9 cellular contexts compared by ENCODE assay signal in the genomic region with DNA sequence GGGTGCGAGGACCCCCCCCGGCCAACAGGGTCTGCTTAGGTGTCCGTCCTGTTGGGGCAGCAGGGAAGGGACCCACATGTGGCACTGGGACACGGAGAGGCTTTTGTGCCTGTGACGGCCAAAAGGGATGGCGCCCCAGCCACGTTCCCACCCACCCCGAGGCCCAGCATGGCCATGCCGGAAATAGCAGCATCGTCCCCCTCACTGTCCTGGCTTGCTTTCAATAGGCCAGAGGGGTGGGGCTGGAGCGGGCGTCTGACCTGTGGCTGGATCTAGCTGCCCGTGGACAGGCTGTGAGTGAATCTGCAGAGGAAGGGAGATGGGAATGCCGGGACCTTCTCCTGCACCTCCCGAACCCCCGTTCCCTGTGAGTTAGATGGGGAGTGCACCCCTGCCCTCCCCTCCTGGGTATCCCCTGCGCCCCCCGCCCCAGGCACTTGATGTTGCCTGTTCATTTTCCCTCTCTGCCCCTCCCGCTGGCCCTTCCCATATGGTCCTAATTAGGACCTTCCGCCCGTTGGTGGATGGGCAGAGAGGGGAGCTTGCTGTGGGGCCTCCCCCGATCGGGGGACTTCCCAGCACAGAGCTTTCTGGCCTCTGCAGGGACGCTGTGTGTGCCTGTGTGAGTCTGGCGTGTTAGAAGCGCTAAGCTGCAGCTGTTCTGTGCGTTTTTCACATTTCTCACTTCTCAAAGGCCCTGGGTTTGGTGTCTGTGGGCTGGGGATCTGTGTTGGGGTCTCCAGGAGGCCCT.
DNase-seq lines count a peak whose midpoint lies in the region; TF ChIP-seq lines count a peak whose summit lies in the region.
"Had no signal": no experiment of that assay in that cellular context is flagged by ENCODE, and none has a peak within 500 bp of the region (broad histone marks: within the 10 kb centered on the region; RNA-seq: fewer than 3 reads in every experiment).

No MANE protein-coding gene starts in this region.

- H4K8ac ChIP-seq in H9 (replicated peaks; ENCODE audit: insufficient read length, low read depth, low read length): no peak overlapping the region

- no peak overlapping the region for H3K4me3 Mint-ChIP-seq in H9

- no TSS peak for BruUV-seq in PC-9 (replicated peaks; lab: Mats Ljungman, UMichigan)

- H3K14ac ChIP-seq in H9 (ENCODE audit: insufficient read depth, low read length): peak overlapping the region; percentile 36; the same call in 1 of the 2 replicates

- TF ChIP-seq EP300 in suprapubic skin (IDR thresholded peaks at IDR 0.05): no peak

- H3K18ac ChIP-seq in H9 (ENCODE audit: insufficient read length, low read depth, low read length): no peak overlapping the region

- H2BK20ac ChIP-seq in H9 (ENCODE audit: low read depth, low read length, poor library complexity, severe bottlenecking): no peak overlapping the region

- no peaks in the 10 kb centered on the region for H3K36me3 Mint-ChIP-seq in H9 (ENCODE audit: insufficient read depth in 1 of 3, low read depth in 3 of 3)

- no peak overlapping the region for H2AK5ac ChIP-seq in H9 (ENCODE audit: insufficient read length, low read length)

- H3K56ac ChIP-seq in H9 (ENCODE audit: insufficient read length, low read depth, low read length): no peak overlapping the region

- no peak overlapping the region for H3K4me3 ChIP-seq in AG10803 (ENCODE audit: low read length)
- no peak overlapping the region for H3K4me3 ChIP-seq in mesodermal cell (ENCODE audit: extremely low read depth, insufficient read depth, low read length, poor library complexity, severe bottlenecking)
- no peak overlapping the region for H3K4me3 ChIP-seq in PC-9
- no peak overlapping the region for H3K4me3 ChIP-seq in suprapubic skin

- H3K9me2 ChIP-seq in PC-9 (ENCODE audit: insufficient read depth): no peaks in the 10 kb centered on the region

- TF ChIP-seq POLR2A in suprapubic skin (IDR thresholded peaks at IDR 0.05): no peak

- POLR2A ChIA-PET in PC-9 (lab: Charles Lee; ENCODE audit: unreplicated experiment): no interaction called here

- no peak overlapping the region for H2BK15ac ChIP-seq in H9 (ENCODE audit: low read depth, low read length)

- no peak overlapping the region for H3K4me2 ChIP-seq in H9 (ENCODE audit: insufficient read depth, insufficient read length, low read length)
- H3K4me2 ChIP-seq in PC-9: no peak overlapping the region

- H2BK120ac ChIP-seq in H9 (ENCODE audit: low read depth, low read length, poor library complexity, severe bottlenecking): no peak overlapping the region

- H2BK12ac ChIP-seq in H9 (ENCODE audit: insufficient read length, low read depth, low read length): no peak overlapping the region

- H4K91ac ChIP-seq in H9 (ENCODE audit: insufficient read length, low read depth, low read length): no peak overlapping the region

- peaks cover 3% of the 10 kb centered on the region; the same call in 1 of the 2 replicates for H3K79me2 ChIP-seq in H9 (ENCODE audit: insufficient read depth, low read length)
- H3K79me2 ChIP-seq in PC-9 (ENCODE audit: low read depth): peaks cover 9% of the 10 kb centered on the region; the same call in 1 of the 2 replicates

- no peak overlapping the region for H2BK5ac ChIP-seq in H9 (ENCODE audit: insufficient read length, low read length)

- H3T11ph ChIP-seq in H9 (ENCODE audit: low read length): no peak overlapping the region

- H3K79me1 ChIP-seq in H9 (ENCODE audit: insufficient read depth, low read depth, low read length, poor library complexity, severe bottlenecking): peaks cover 2% of the 10 kb centered on the region

- no peaks in the 10 kb centered on the region; the same call in 1 of the 2 replicates for H3F3A ChIP-seq in PC-9 (ENCODE audit: insufficient read depth, low read depth)

- H3K4ac ChIP-seq in H9 (ENCODE audit: low read depth, low read length): no peak overlapping the region

- H3K27ac ChIP-seq in H9 (ENCODE audit: insufficient read length, low read depth, low read length) (no peak overlapping the region), angular gyrus (ENCODE audit: low read depth, low read length) (peak overlapping the region; percentile 13), mesodermal cell (ENCODE audit: low read depth, low read length, severe bottlenecking) (peak overlapping the region; percentile 64), PC-9 (no peak overlapping the region), suprapubic skin (no peak overlapping the region)
- H3K27ac ChIP-seq: HL-60 had no signal

- H3K23ac ChIP-seq in H9 (ENCODE audit: insufficient read length, low read depth, low read length): no peak overlapping the region

- H3K9me3 Mint-ChIP-seq in H9: no peaks in the 10 kb centered on the region

- no peak overlapping the region for H2AFZ ChIP-seq in H9 (ENCODE audit: low read length)
- H2AFZ ChIP-seq in PC-9: no peak overlapping the region

- CTCF ChIA-PET in PC-9 (lab: Charles Lee): no interaction called here

- H3K4me1 ChIP-seq in H9 (ENCODE audit: insufficient read depth, low read length) (peaks cover 12% of the 10 kb centered on the region; the same call in 1 of the 2 replicates), mesodermal cell (ENCODE audit: control insufficient read depth, insufficient read depth, low read length, poor library complexity, severe bottlenecking) (peaks cover 79% of the 10 kb centered on the region), PC-9 (replicated peaks; ENCODE audit: insufficient read depth) (no peaks in the 10 kb centered on the region), suprapubic skin (peaks cover 87% of the 10 kb centered on the region)

- peak; percentile 69 for DNase-seq in AG10803 (ENCODE audit: low read depth)
- no peak for DNase-seq in H9
- DNase-seq in SW 1271 (lab: John Stamatoyannopoulos, UW): no peak
- DNase-seq in hypothalamus (lab: John Stamatoyannopoulos, UW): no peak
- no peak for DNase-seq in PC-9
- DNase-seq in suprapubic skin (ENCODE audit: low spot score in 2 of 2): no peak

- no peaks in the 10 kb centered on the region for H3K9me3 ChIP-seq in H9 (ENCODE audit: control insufficient read depth, low read depth, low read length)
- no peaks in the 10 kb centered on the region for H3K9me3 ChIP-seq in mesodermal cell (ENCODE audit: control insufficient read depth, low read length)
- no peaks in the 10 kb centered on the region for H3K9me3 ChIP-seq in PC-9 (ENCODE audit: insufficient read depth, low read depth)
- no peaks in the 10 kb centered on the region for H3K9me3 ChIP-seq in suprapubic skin

- no peaks in the 10 kb centered on the region for H3K27me3 Mint-ChIP-seq in H9 (ENCODE audit: low read depth)

- H3K4me1 Mint-ChIP-seq in H9: peaks cover 55 to 84% of the 10 kb centered on the region in 2 experiments

- H4K5ac ChIP-seq in H9 (ENCODE audit: insufficient read length, low read depth, low read length): no peak overlapping the region

- intact Hi-C loops in PC-9 (cut with micrococcal nuclease; ENCODE audit: unreplicated experiment): no loop called here

- peaks cover 6% of the 10 kb centered on the region for H4K20me1 ChIP-seq in H9 (ENCODE audit: control insufficient read depth, insufficient read depth, insufficient read length)
- H4K20me1 ChIP-seq in PC-9 (ENCODE audit: insufficient read depth): peaks cover 71% of the 10 kb centered on the region

- H3K23me2 ChIP-seq in H9 (ENCODE audit: insufficient read length, low read depth, low read length, poor library complexity, severe bottlenecking): no peaks in the 10 kb centered on the region

- TF ChIP-seq CTCF in AG10803 (conservative IDR thresholded peaks at IDR 0.05; ENCODE audit: low read length) (no peak), H9 (conservative IDR thresholded peaks at IDR 0.05) (no peak), PC-9 (conservative IDR thresholded peaks at IDR 0.05) (no peak), suprapubic skin (IDR thresholded peaks at IDR 0.05) (no peak)

- peaks cover 10% of the 10 kb centered on the region for H3K36me3 ChIP-seq in mesodermal cell (ENCODE audit: control insufficient read depth, insufficient read depth, low read length)
- no peaks in the 10 kb centered on the region for H3K36me3 ChIP-seq in PC-9 (ENCODE audit: low read depth)
- no peaks in the 10 kb centered on the region for H3K36me3 ChIP-seq in suprapubic skin

- WGBS in H9 (ENCODE audit: extremely low coverage, insufficient read length, low lambda C conversion rate): no CpG with 5 or more reads among the region's 27 CpGs
- 69 to 74% methylated on average over 8 to 14 of the region's 27 CpGs for WGBS in mesodermal cell (ENCODE audit: insufficient coverage in 2 of 2), 2 experiments
- WGBS in suprapubic skin: 49% methylated on average over 14 of the region's 27 CpGs

- H3K27ac Mint-ChIP-seq in H9: peak overlapping the region in 2 of 3 experiments; percentile 36 to 84; a peak in 1 of 7 replicates

- no peak overlapping the region for H3K9ac ChIP-seq in H9 (ENCODE audit: extremely low read depth, insufficient read length, low read length)

- H3K27me3 ChIP-seq in H9 (ENCODE audit: insufficient read depth, low read length) (no peaks in the 10 kb centered on the region), PC-9 (ENCODE audit: insufficient read depth, low read depth) (no peaks in the 10 kb centered on the region), suprapubic skin (no peaks in the 10 kb centered on the region)

Comparison
In these comparisons a context has a peak if more than half of its experiments do, and no peak if none do; other contexts are left out.
1. H3K27ac ChIP-seq: peak in angular gyrus (single experiment) and mesodermal cell (single experiment); none in H9 (single experiment), PC-9 (single experiment) and suprapubic skin (single experiment).